ENCODE assay signal across 1 cellular context in genomic region chr1:220272047-220272840, GRCh38.
TF ChIP-seq lines count a peak whose summit lies in the region.

RAB3GAP2 (minus strand) TSS chr1:220272453; CDS start chr1:220272337, 116 bp downstream.

TF ChIP-seq in WTC11, 78 proteins besides CTCF, POLR2A, EP300 and RAD21 (continued from another document and continues in another):
- TF ChIP-seq AFF4 (CRISPR knock-in tag; IDR thresholded peaks at IDR 0.05; ENCODE audit: borderline replicate concordance): no peak
- no peak for TF ChIP-seq ZNF317 (CRISPR knock-in tag; IDR thresholded peaks at IDR 0.05; ENCODE audit: borderline replicate concordance, low read depth)
- TF ChIP-seq MAX (CRISPR knock-in tag; IDR thresholded peaks at IDR 0.05): peak; percentile 93
- 0 out of 2 replicates have a peak, but pooled peaks have one; percentile 21 for TF ChIP-seq SP1 (CRISPR knock-in tag; conservative IDR thresholded peaks at IDR 0.05)
- no peak for TF ChIP-seq E2F4 (CRISPR knock-in tag; IDR thresholded peaks at IDR 0.05; ENCODE audit: borderline replicate concordance, low read depth)
- TF ChIP-seq ZNF416 (CRISPR knock-in tag; IDR thresholded peaks at IDR 0.05): no peak
- no peak for TF ChIP-seq ATF3 (CRISPR knock-in tag; conservative IDR thresholded peaks at IDR 0.05)
- TF ChIP-seq MLX (CRISPR knock-in tag; IDR thresholded peaks at IDR 0.05): no peak
- peak; percentile 83; the same call in 1 of the 2 replicates for TF ChIP-seq ETV6 (CRISPR knock-in tag; IDR thresholded peaks at IDR 0.05)
- TF ChIP-seq NFATC4 (CRISPR knock-in tag; IDR thresholded peaks at IDR 0.05): 0 out of 2 replicates have a peak, but pooled peaks have one; percentile 3
- TF ChIP-seq E2F1 (CRISPR knock-in tag; IDR thresholded peaks at IDR 0.05): no peak
- no peak for TF ChIP-seq RORB (CRISPR knock-in tag; IDR thresholded peaks at IDR 0.05)
- no peak for TF ChIP-seq ZNF671 (CRISPR knock-in tag; IDR thresholded peaks at IDR 0.05)
- TF ChIP-seq SMAD3 (CRISPR knock-in tag; IDR thresholded peaks at IDR 0.05; ENCODE audit: borderline replicate concordance): 0 out of 2 replicates have a peak, but pooled peaks have one; percentile 17
- peak; percentile 94 for TF ChIP-seq E2F5 (CRISPR knock-in tag; IDR thresholded peaks at IDR 0.05)
- TF ChIP-seq GTF2I (CRISPR knock-in tag; conservative IDR thresholded peaks at IDR 0.05): no peak
- TF ChIP-seq ZNF512 (CRISPR knock-in tag; IDR thresholded peaks at IDR 0.05; ENCODE audit: borderline replicate concordance): no peak
- TF ChIP-seq SMAD4 (CRISPR knock-in tag; IDR thresholded peaks at IDR 0.05): no peak
- no peak for TF ChIP-seq IRF2 (CRISPR knock-in tag; IDR thresholded peaks at IDR 0.05; ENCODE audit: borderline replicate concordance, low read depth)
- TF ChIP-seq ZNF121 (CRISPR knock-in tag; IDR thresholded peaks at IDR 0.05): 0 out of 2 replicates have a peak, but pooled peaks have one; percentile 18
- no peak; the same call in 1 of the 2 replicates for TF ChIP-seq FOXK1 (CRISPR knock-in tag; IDR thresholded peaks at IDR 0.05)
- TF ChIP-seq GABPB1 (CRISPR knock-in tag; IDR thresholded peaks at IDR 0.05): peak; percentile 72
- no peak for TF ChIP-seq ATF1 (CRISPR knock-in tag; IDR thresholded peaks at IDR 0.05)
- no peak for TF ChIP-seq RELA (CRISPR knock-in tag; IDR thresholded peaks at IDR 0.05; ENCODE audit: borderline replicate concordance)
- TF ChIP-seq NR1H2 (CRISPR knock-in tag; IDR thresholded peaks at IDR 0.05): no peak
- no peak for TF ChIP-seq ZNF425 (CRISPR knock-in tag; conservative IDR thresholded peaks at IDR 0.05)
- no peak for TF ChIP-seq ZNF219 (CRISPR knock-in tag; IDR thresholded peaks at IDR 0.05; ENCODE audit: borderline replicate concordance)
- no peak for TF ChIP-seq NR2C2 (CRISPR knock-in tag; IDR thresholded peaks at IDR 0.05)
- no peak for TF ChIP-seq ATF6 (CRISPR knock-in tag; IDR thresholded peaks at IDR 0.05)
- no peak for TF ChIP-seq KAT7 (CRISPR knock-in tag; IDR thresholded peaks at IDR 0.05; ENCODE audit: borderline replicate concordance)
- no peak for TF ChIP-seq ZNF281 (CRISPR knock-in tag; IDR thresholded peaks at IDR 0.05)
- no peak for TF ChIP-seq JAZF1 (CRISPR knock-in tag; IDR thresholded peaks at IDR 0.05)
- peak; percentile 48 for TF ChIP-seq CREM (CRISPR knock-in tag; IDR thresholded peaks at IDR 0.05)
- no peak for TF ChIP-seq MYBL2 (CRISPR knock-in tag; IDR thresholded peaks at IDR 0.05)
- TF ChIP-seq NFYB (CRISPR knock-in tag; conservative IDR thresholded peaks at IDR 0.05; ENCODE audit: low read depth): no peak
- peak; percentile 44; the same call in 1 of the 2 replicates for TF ChIP-seq ARID4B (CRISPR knock-in tag; IDR thresholded peaks at IDR 0.05; ENCODE audit: borderline replicate concordance)
